ENCODE assay signal across 15 cellular contexts in the genomic region with DNA sequence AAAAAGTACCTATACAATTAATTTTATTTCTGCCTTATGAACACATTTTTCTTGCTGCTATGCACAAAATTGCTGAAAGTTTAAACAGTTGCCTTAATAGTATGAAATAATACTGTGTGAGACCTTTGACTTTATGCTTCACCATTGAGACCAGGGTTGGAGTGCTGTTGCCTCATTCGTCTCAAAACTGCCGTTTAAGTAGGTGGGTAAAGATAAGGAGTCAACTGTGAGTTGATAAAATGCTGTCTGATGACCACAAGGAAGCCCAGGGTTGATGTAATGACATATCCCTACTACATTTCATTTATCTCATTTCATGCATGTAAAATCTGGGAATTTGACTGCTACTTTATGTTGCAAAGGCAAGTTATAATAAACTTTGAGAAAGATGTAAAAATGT. TPM values are rescaled to one million over a fixed set of nuclear protein-coding genes. Genes with fewer than 3 reads are reported as not detected.
A peak's percentile ranks its signal among the peaks of the same experiment; 100 is the strongest.
DNase-seq lines count a peak whose midpoint lies in the region; ATAC-seq and TF ChIP-seq lines count a peak whose summit lies in the region.
"Had no signal": no experiment of that assay in that cellular context is flagged by ENCODE, and none has a peak within 500 bp of the region (broad histone marks: within the 10 kb centered on the region; RNA-seq: fewer than 3 reads in every experiment).

No MANE protein-coding gene starts in this region.

- H3K27ac ChIP-seq in cardiac muscle cell (peak overlapping the region; percentile 15), right atrium auricular region (no peak overlapping the region)
- H3K27ac ChIP-seq: 22Rv1, BLaER1, GM23248 had no signal

- no peaks in the 10 kb centered on the region for H3K9me3 ChIP-seq in cardiac muscle cell (ENCODE audit: low read depth)
- H3K9me3 ChIP-seq in right atrium auricular region: no peaks in the 10 kb centered on the region
- H3K9me3 ChIP-seq: BLaER1, Caco-2 had no signal

- H3K4me1 ChIP-seq in cardiac muscle cell (ENCODE audit: low read depth) (peaks cover 27% of the 10 kb centered on the region), right atrium auricular region (no peaks in the 10 kb centered on the region)
- H3K4me1 ChIP-seq: BLaER1, Caco-2 had no signal

- ATAC-seq in GM18861 (IDR thresholded peaks at IDR 0.05; ENCODE audit: unreplicated experiment): no peak

- DNase-seq in cardiac muscle cell (ENCODE audit: low read depth in 1 of 2, low spot score in 1 of 2) (no peak), right atrium auricular region (ENCODE audit: low spot score) (no peak), amniotic epithelial cell (ENCODE audit: low read depth) (peak; percentile 46), fibroblast of villous mesenchyme (ENCODE audit: low read depth) (peak; percentile 6), AML-193 (lab: John Stamatoyannopoulos, UW) (no peak), SW 1271 (lab: John Stamatoyannopoulos, UW) (no peak)
- DNase-seq in stimulated activated CD4-positive, alpha-beta T cell treated with anti-CD3 and anti-CD28 coated beads, Interleukin-4, amount 100 ng/mL, for 4 hours: no peak
- DNase-seq: Caco-2; CD8-positive, alpha-beta memory T cell; DMS53; GM23248; H7 had no signal

- TF ChIP-seq CTCF in cardiac muscle cell (IDR thresholded peaks at IDR 0.05; ENCODE audit: low read depth, low read length): no peak
- TF ChIP-seq CTCF in right atrium auricular region (IDR thresholded peaks at IDR 0.05): no peak
- no peak for TF ChIP-seq CTCF in fibroblast of villous mesenchyme (IDR thresholded peaks at IDR 0.05; ENCODE audit: insufficient read depth, low read depth, low read length)

- H3K27me3 ChIP-seq in cardiac muscle cell (no peaks in the 10 kb centered on the region), right atrium auricular region (no peaks in the 10 kb centered on the region)

- no peaks in the 10 kb centered on the region for H3K36me3 ChIP-seq in cardiac muscle cell
- no peaks in the 10 kb centered on the region for H3K36me3 ChIP-seq in right atrium auricular region

- H3K4me3 ChIP-seq in cardiac muscle cell: no peak overlapping the region
- H3K4me3 ChIP-seq in right atrium auricular region: no peak overlapping the region
- no peak overlapping the region for H3K4me3 ChIP-seq in fibroblast of villous mesenchyme (ENCODE audit: low read depth, low read length)
- H3K4me3 ChIP-seq: BLaER1, GM23248 had no signal

RNA-seq across cellular contexts. Expression of a gene that starts 23.4 kb away (rescaled TPM):
- total RNA-seq in cardiac muscle cell: 95.5 and 112 TPM in 2 replicates
- polyA plus RNA-seq in cardiac muscle cell: 86.1 and 135 TPM in 2 replicates
- total RNA-seq in right atrium auricular region: 1 to 10 TPM; 2.7 to 4.7 TPM
- 4.8 and 9.1 TPM in 2 replicates for total RNA-seq in fibroblast of villous mesenchyme

Comparison
In these comparisons a context has a peak if more than half of its experiments do, and no peak if none do; other contexts are left out.
1. DNase-seq: peak in amniotic epithelial cell (single experiment) and fibroblast of villous mesenchyme (single experiment); none in cardiac muscle cell (0 of 2), right atrium auricular region (single experiment), stimulated activated CD4-positive, alpha-beta T cell treated with anti-CD3 and anti-CD28 coated beads, Interleukin-4, amount 100 ng/mL, for 4 hours (0 of 2), AML-193 (0 of 2) and SW 1271 (0 of 2).